In the genomic region with DNA sequence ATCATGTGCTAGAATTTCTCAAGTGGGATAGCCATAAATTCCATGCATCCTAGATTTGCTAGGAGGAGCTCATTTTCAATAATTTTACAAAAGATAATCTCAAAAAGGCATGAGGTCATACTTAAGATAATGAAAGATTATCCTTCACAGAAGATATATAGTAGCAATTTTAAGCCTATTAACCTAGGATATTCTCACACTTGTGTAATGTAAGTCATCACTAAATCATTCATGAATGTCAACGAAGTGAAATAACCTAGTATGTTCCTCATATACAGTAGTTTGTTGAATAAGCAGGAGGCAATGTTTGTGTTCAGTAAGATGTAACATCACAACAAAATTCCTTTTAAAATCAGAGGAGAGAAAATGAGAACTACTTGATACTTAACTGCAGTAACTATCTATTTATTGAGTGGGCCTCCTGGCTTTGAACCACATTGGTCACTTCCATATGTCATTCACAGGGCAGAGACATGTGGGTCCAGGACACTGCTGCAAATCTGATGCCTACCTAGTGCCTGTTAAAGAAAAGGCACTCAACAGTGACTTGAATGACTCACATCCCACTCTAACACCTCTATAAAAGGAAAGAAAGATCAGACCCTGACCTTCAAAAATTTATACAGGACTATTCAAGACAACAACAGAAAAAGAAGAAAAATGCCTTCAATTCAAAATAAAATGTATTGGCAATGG, we compare ENCODE assay signal across 1 cellular context.
TF ChIP-seq lines count a peak whose summit lies in the region.

No MANE protein-coding gene starts in this region.

TF ChIP-seq in HEK293, 187 proteins besides CTCF, POLR2A, EP300 and RAD21 (continued from another document):
- TF ChIP-seq ZNF169 (tag by site-specific recombination; IDR thresholded peaks at IDR 0.05) (no peak), ZNF266 (tag by site-specific recombination; IDR thresholded peaks at IDR 0.05; ENCODE audit: low read depth) (no peak), ZNF621 (tag by site-specific recombination; IDR thresholded peaks at IDR 0.05) (no peak), ZNF629 (tag by site-specific recombination; IDR thresholded peaks at IDR 0.05) (peak; percentile 88), ZFP69B (tag by site-specific recombination; IDR thresholded peaks at IDR 0.05) (peak; percentile 68), GFI1B (tag by site-specific recombination; IDR thresholded peaks at IDR 0.05) (no peak), ZNF843 (tag by site-specific recombination; IDR thresholded peaks at IDR 0.05) (0 out of 2 replicates have a peak, but pooled peaks have one; percentile 68), ZNF677 (tag by site-specific recombination; IDR thresholded peaks at IDR 0.05) (no peak), MEIS1 (CRISPR knock-in tag; IDR thresholded peaks at IDR 0.05; ENCODE audit: borderline replicate concordance) (no peak), ZBTB8A (tag by site-specific recombination; IDR thresholded peaks at IDR 0.05) (no peak), ZNF549 (tag by site-specific recombination; IDR thresholded peaks at IDR 0.05) (0 out of 2 replicates have a peak, but pooled peaks have one; percentile 28), ZNF501 (tag by site-specific recombination; IDR thresholded peaks at IDR 0.05) (peak; percentile 39; the same call in 1 of the 2 replicates), ZNF394 (tag by site-specific recombination; IDR thresholded peaks at IDR 0.05; ENCODE audit: borderline replicate concordance) (peak; percentile 43; the same call in 1 of the 2 replicates), ZXDB (tag by site-specific recombination; IDR thresholded peaks at IDR 0.05) (peak; percentile 72), ZNF510 (tag by site-specific recombination; IDR thresholded peaks at IDR 0.05; ENCODE audit: insufficient replicate concordance) (peak; percentile 74), ZNF24 (tag by site-specific recombination; IDR thresholded peaks at IDR 0.05) (0 out of 2 replicates have a peak, but pooled peaks have one; percentile 59), ZFHX2 (tag by site-specific recombination; conservative IDR thresholded peaks at IDR 0.05) (no peak), ZNF292 (tag by site-specific recombination; IDR thresholded peaks at IDR 0.05; ENCODE audit: borderline replicate concordance, low read depth) (no peak), ZSCAN23 (tag by site-specific recombination; IDR thresholded peaks at IDR 0.05) (peak; percentile 24; the same call in 1 of the 2 replicates), IKZF3 (tag by site-specific recombination; IDR thresholded peaks at IDR 0.05) (peak; percentile 49; the same call in 1 of the 2 replicates)
- TF ChIP-seq, protein P1, sequence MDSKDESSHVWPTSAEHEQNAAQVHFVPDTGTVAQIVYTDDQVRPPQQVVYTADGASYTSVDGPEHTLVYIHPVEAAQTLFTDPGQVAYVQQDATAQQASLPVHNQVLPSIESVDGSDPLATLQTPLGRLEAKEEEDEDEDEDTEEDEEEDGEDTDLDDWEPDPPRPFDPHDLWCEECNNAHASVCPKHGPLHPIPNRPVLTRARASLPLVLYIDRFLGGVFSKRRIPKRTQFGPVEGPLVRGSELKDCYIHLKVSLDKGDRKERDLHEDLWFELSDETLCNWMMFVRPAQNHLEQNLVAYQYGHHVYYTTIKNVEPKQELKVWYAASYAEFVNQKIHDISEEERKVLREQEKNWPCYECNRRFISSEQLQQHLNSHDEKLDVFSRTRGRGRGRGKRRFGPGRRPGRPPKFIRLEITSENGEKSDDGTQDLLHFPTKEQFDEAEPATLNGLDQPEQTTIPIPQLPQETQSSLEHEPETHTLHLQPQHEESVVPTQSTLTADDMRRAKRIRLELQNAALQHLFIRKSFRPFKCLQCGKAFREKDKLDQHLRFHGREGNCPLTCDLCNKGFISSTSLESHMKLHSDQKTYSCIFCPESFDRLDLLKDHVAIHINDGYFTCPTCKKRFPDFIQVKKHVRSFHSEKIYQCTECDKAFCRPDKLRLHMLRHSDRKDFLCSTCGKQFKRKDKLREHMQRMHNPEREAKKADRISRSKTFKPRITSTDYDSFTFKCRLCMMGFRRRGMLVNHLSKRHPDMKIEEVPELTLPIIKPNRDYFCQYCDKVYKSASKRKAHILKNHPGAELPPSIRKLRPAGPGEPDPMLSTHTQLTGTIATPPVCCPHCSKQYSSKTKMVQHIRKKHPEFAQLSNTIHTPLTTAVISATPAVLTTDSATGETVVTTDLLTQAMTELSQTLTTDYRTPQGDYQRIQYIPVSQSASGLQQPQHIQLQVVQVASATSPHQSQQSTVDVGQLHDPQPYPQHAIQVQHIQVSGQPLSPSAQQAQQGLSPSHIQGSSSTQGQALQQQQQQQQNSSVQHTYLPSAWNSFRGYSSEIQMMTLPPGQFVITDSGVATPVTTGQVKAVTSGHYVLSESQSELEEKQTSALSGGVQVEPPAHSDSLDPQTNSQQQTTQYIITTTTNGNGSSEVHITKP (tag by site-specific recombination; IDR thresholded peaks at IDR 0.05), result peak; percentile 73
- TF ChIP-seq, protein P2, sequence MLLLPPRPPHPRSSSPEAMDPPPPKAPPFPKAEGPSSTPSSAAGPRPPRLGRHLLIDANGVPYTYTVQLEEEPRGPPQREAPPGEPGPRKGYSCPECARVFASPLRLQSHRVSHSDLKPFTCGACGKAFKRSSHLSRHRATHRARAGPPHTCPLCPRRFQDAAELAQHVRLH (tag by site-specific recombination; IDR thresholded peaks at IDR 0.05), result 0 out of 2 replicates have a peak, but pooled peaks have one; percentile 23
- TF ChIP-seq, protein P3, sequence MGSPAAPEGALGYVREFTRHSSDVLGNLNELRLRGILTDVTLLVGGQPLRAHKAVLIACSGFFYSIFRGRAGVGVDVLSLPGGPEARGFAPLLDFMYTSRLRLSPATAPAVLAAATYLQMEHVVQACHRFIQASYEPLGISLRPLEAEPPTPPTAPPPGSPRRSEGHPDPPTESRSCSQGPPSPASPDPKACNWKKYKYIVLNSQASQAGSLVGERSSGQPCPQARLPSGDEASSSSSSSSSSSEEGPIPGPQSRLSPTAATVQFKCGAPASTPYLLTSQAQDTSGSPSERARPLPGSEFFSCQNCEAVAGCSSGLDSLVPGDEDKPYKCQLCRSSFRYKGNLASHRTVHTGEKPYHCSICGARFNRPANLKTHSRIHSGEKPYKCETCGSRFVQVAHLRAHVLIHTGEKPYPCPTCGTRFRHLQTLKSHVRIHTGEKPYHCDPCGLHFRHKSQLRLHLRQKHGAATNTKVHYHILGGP (tag by site-specific recombination; IDR thresholded peaks at IDR 0.05), result peak; percentile 82
TF ChIP-seq in HEK293: peak in this region for 34.
